Comparison of ENCODE assay signal across 23 cellular contexts in genomic region chr5:75848077-75848476, GRCh38.
DNase-seq lines count a peak whose midpoint lies in the region; ATAC-seq and TF ChIP-seq lines count a peak whose summit lies in the region.
"Had no signal": no experiment of that assay in that cellular context is flagged by ENCODE, and none has a peak within 500 bp of the region (broad histone marks: within the 10 kb centered on the region; RNA-seq: fewer than 3 reads in every experiment).

No MANE protein-coding gene starts in this region.

- CTCF ChIA-PET in activated B cell treated with CpG ODN at 0.5 μM for 24 hours (lab: Charles Lee): interaction anchor here (1.2 kb wide), 1 partner anchor 327 kb away, joined by 3 read pairs; no protein-coding TSS in a partner anchor

- ATAC-seq in left ventricle myocardium superior: peak; percentile 39
- ATAC-seq in HG02970 (IDR thresholded peaks at IDR 0.05; ENCODE audit: low FRiP score, unreplicated experiment): peak; percentile 6
- ATAC-seq in activated B cell treated with CpG ODN at 0.5 μM for 24 hours (ENCODE audit: low read depth): no peak
- no peak for ATAC-seq in GM21825 (IDR thresholded peaks at IDR 0.05; ENCODE audit: unreplicated experiment)
- ATAC-seq: HepG2, K562, Panc1, T-cell had no signal

- H3K36me3 Mint-ChIP-seq in activated B cell treated with CpG ODN at 0.5 μM for 24 hours (ENCODE audit: low read depth): no peaks in the 10 kb centered on the region
- H3K36me3 Mint-ChIP-seq in activated T-helper 1 cell treated with anti-CD3 and anti-CD28 coated beads, Interleukin-12 subunit alpha, Interleukin-12 subunit beta, Interleukin-2, Interleukin-4 antibody, amounts not matched to agents 30 ng/mL and 10 ng/mL and 1 ng/mL, durations not matched to agents 14 hours and 24 hours and 36 hours (ENCODE audit: low read depth): no peaks in the 10 kb centered on the region
- H3K36me3 Mint-ChIP-seq: CD8-positive, alpha-beta memory T cell; T-cell had no signal

- H3K4me3 ChIP-seq in left ventricle myocardium inferior: no peak overlapping the region
- H3K4me3 ChIP-seq: K562 had no signal

- no peaks in the 10 kb centered on the region for H3K27me3 ChIP-seq in left ventricle myocardium inferior (ENCODE audit: low read depth)

- H3K4me3 Mint-ChIP-seq in activated B cell treated with CpG ODN at 0.5 μM for 24 hours: peak overlapping the region; percentile 50
- no peak overlapping the region for H3K4me3 Mint-ChIP-seq in activated T-helper 1 cell treated with anti-CD3 and anti-CD28 coated beads, Interleukin-12 subunit alpha, Interleukin-12 subunit beta, Interleukin-2, Interleukin-4 antibody, amounts not matched to agents 30 ng/mL and 10 ng/mL and 1 ng/mL, durations not matched to agents 14 hours and 24 hours and 36 hours
- H3K4me3 Mint-ChIP-seq: CD8-positive, alpha-beta memory T cell; T-cell had no signal

- TF ChIP-seq CTCF in left ventricle myocardium inferior (IDR thresholded peaks at IDR 0.05; ENCODE audit: borderline replicate concordance) (no peak), activated B cell treated with CpG ODN at 0.5 μM for 24 hours (IDR thresholded peaks at IDR 0.05) (no peak)

- in situ Hi-C loops in KBM-7 (cut with MboI; ENCODE audit: low pct_unique_long_range_greater_than_20kb, low sequenced_read_pairs): no loop called here

- peaks cover 11% of the 10 kb centered on the region for H3K4me1 ChIP-seq in left ventricle myocardium inferior

- no peaks in the 10 kb centered on the region for H3K9me3 ChIP-seq in left ventricle myocardium inferior (replicated peaks)

- no peak for DNase-seq in left ventricle myocardium superior
- DNase-seq in left ventricle myocardium inferior: no peak
- DNase-seq in activated B cell treated with CpG ODN at 0.5 μM for 24 hours: no peak
- no peak for DNase-seq in activated gamma-delta T cell treated with Interleukin-2 at 50 U/mL for 16 hours
- no peak for DNase-seq in activated T-helper 1 cell treated with anti-CD3 and anti-CD28 coated beads, Interleukin-12 subunit alpha, Interleukin-12 subunit beta, Interleukin-2, Interleukin-4 antibody, amounts not matched to agents 30 ng/mL and 10 ng/mL and 1 ng/mL, durations not matched to agents 14 hours and 24 hours and 36 hours (ENCODE audit: low spot score)
- DNase-seq in KBM-7: no peak
- DNase-seq: ACHN; Calu3; CD8-positive, alpha-beta memory T cell; GF-D8; NCI-H1092; NCI-H1436; NCI-H187 treated with DMSO at 0.1 percent for 48 hours; NCI-H510A; T-cell had no signal

- H3K36me3 ChIP-seq in left ventricle myocardium inferior: no peaks in the 10 kb centered on the region

- POLR2A ChIA-PET in activated B cell treated with CpG ODN at 0.5 μM for 24 hours (lab: Charles Lee): interaction anchor here (1.1 to 1.5 kb wide), 3 partner anchors 10 to 131 kb away, joined by 4 to 8 read pairs (median 6); partner anchors contain the start of gene POC5

- intact Hi-C loops in left ventricle myocardium superior (cut with micrococcal nuclease): no loop called here
- intact Hi-C loops in left ventricle myocardium inferior (cut with micrococcal nuclease): no loop called here
- intact Hi-C loops in activated B cell treated with CpG ODN at 0.5 μM for 24 hours (cut with micrococcal nuclease): loop anchor here (5.0 to 10.0 kb wide), 3 partner anchors 554 to 1213 kb away; partner anchors contain the start of genes ANKRD31 and IQGAP2
- intact Hi-C loops in activated T-helper 1 cell treated with anti-CD3 and anti-CD28 coated beads, Interleukin-12 subunit alpha, Interleukin-12 subunit beta, Interleukin-2, Interleukin-4 antibody, amounts not matched to agents 30 ng/mL and 10 ng/mL and 1 ng/mL, durations not matched to agents 14 hours and 24 hours and 36 hours (cut with micrococcal nuclease): no loop called here

- H3K27me3 Mint-ChIP-seq in activated B cell treated with CpG ODN at 0.5 μM for 24 hours: no peaks in the 10 kb centered on the region
- H3K27me3 Mint-ChIP-seq in activated T-helper 1 cell treated with anti-CD3 and anti-CD28 coated beads, Interleukin-12 subunit alpha, Interleukin-12 subunit beta, Interleukin-2, Interleukin-4 antibody, amounts not matched to agents 30 ng/mL and 10 ng/mL and 1 ng/mL, durations not matched to agents 14 hours and 24 hours and 36 hours (ENCODE audit: insufficient read depth): no peaks in the 10 kb centered on the region

- H3K27ac ChIP-seq in left ventricle myocardium inferior (replicated peaks): no peak overlapping the region
- H3K27ac ChIP-seq: 22Rv1, C4-2B, HL-60 had no signal

- peaks cover 45% of the 10 kb centered on the region for H3K4me1 Mint-ChIP-seq in activated B cell treated with CpG ODN at 0.5 μM for 24 hours
- no peaks in the 10 kb centered on the region for H3K4me1 Mint-ChIP-seq in activated T-helper 1 cell treated with anti-CD3 and anti-CD28 coated beads, Interleukin-12 subunit alpha, Interleukin-12 subunit beta, Interleukin-2, Interleukin-4 antibody, amounts not matched to agents 30 ng/mL and 10 ng/mL and 1 ng/mL, durations not matched to agents 14 hours and 24 hours and 36 hours (ENCODE audit: low read depth)
- H3K4me1 Mint-ChIP-seq: CD8-positive, alpha-beta memory T cell; T-cell had no signal

- no peaks in the 10 kb centered on the region for H3K9me3 Mint-ChIP-seq in activated B cell treated with CpG ODN at 0.5 μM for 24 hours
- H3K9me3 Mint-ChIP-seq in activated T-helper 1 cell treated with anti-CD3 and anti-CD28 coated beads, Interleukin-12 subunit alpha, Interleukin-12 subunit beta, Interleukin-2, Interleukin-4 antibody, amounts not matched to agents 30 ng/mL and 10 ng/mL and 1 ng/mL, durations not matched to agents 14 hours and 24 hours and 36 hours: no peaks in the 10 kb centered on the region
- H3K9me3 Mint-ChIP-seq: CD8-positive, alpha-beta memory T cell; T-cell had no signal

- H3K27ac Mint-ChIP-seq in activated B cell treated with CpG ODN at 0.5 μM for 24 hours: peak overlapping the region; percentile 82
- no peak overlapping the region for H3K27ac Mint-ChIP-seq in activated T-helper 1 cell treated with anti-CD3 and anti-CD28 coated beads, Interleukin-12 subunit alpha, Interleukin-12 subunit beta, Interleukin-2, Interleukin-4 antibody, amounts not matched to agents 30 ng/mL and 10 ng/mL and 1 ng/mL, durations not matched to agents 14 hours and 24 hours and 36 hours
- H3K27ac Mint-ChIP-seq: CD8-positive, alpha-beta memory T cell; T-cell had no signal

Comparison
In these comparisons a context has a peak if more than half of its experiments do, and no peak if none do; other contexts are left out.
1. ATAC-seq: peak in left ventricle myocardium superior (single experiment) and HG02970 (single experiment); none in activated B cell treated with CpG ODN at 0.5 μM for 24 hours (single experiment) and GM21825 (single experiment).